ENCODE assay signal across 1 cellular context in genomic region chr9:87223397-87224246, GRCh38.
TF ChIP-seq lines count a peak whose summit lies in the region.

No MANE protein-coding gene starts in this region.

TF ChIP-seq in GM23338, 12 proteins besides CTCF, POLR2A, EP300 and RAD21 (continued from another document):
- TF ChIP-seq ZNF462 (CRISPR knock-in tag; IDR thresholded peaks at IDR 0.05) = no peak
- TF ChIP-seq POLR2AphosphoS5 (IDR thresholded peaks at IDR 0.05; ENCODE audit: low read depth) = no peak
- no peak for TF ChIP-seq ZNF114 (CRISPR knock-in tag; IDR thresholded peaks at IDR 0.05)
- TF ChIP-seq EZH2phosphoT487 (IDR thresholded peaks at IDR 0.05; ENCODE audit: unreplicated experiment) = no peak
- TF ChIP-seq ETS1 (IDR thresholded peaks at IDR 0.05) = no peak
TF ChIP-seq in GM23338: peak in this region for 0.
